ENCODE assay signal across 8 cellular contexts in genomic region chr11:74171630-74172465, GRCh38. TPM values are rescaled to one million over a fixed set of nuclear protein-coding genes. Genes with fewer than 3 reads are reported as not detected.
A peak's percentile ranks its signal among the peaks of the same experiment; 100 is the strongest.
DNase-seq lines count a peak whose midpoint lies in the region; ATAC-seq, FAIRE-seq and TF ChIP-seq lines count a peak whose summit lies in the region.

No MANE protein-coding gene starts in this region.

- H2AFZ ChIP-seq in Karpas-422 (ENCODE audit: low read length) = peak overlapping the region; percentile 40; the same call in 1 of the 2 replicates

- H3K9me3 ChIP-seq in Karpas-422 (ENCODE audit: low read length) (no peaks in the 10 kb centered on the region), mucosa of rectum (ENCODE audit: control insufficient read depth in 2 of 2, low read length in 2 of 2) (no peaks in the 10 kb centered on the region)

- H3K4me2 ChIP-seq in Karpas-422 (ENCODE audit: low read depth, low read length, poor library complexity, severe bottlenecking) = peak overlapping the region; percentile 91

- H3K4me1 ChIP-seq in Karpas-422 (ENCODE audit: low read length) (peaks cover 54% of the 10 kb centered on the region), mucosa of rectum (ENCODE audit: control insufficient read depth in 2 of 2, insufficient read depth in 2 of 2, low read length in 2 of 2) (peaks cover 19 to 23% of the 10 kb centered on the region in 2 donors)

- FAIRE-seq in frontal cortex (lab: Jason Lieb, UNC) = no peak

- peaks cover 21% of the 10 kb centered on the region for H3K36me3 ChIP-seq in Karpas-422 (ENCODE audit: insufficient read depth, low read length)
- H3K36me3 ChIP-seq in mucosa of rectum (ENCODE audit: control insufficient read depth in 2 of 2, insufficient read depth in 2 of 2, low read length in 2 of 2) = peaks cover 5 to 7% of the 10 kb centered on the region in 2 donors

- H3K27ac ChIP-seq in Karpas-422 (ENCODE audit: low read length) (peak overlapping the region; percentile 64), mucosa of rectum (ENCODE audit: low read depth in 2 of 2, low read length in 2 of 2) (peak overlapping the region; percentile 88 to 91)

- no peaks in the 10 kb centered on the region; the same call in 1 of the 2 replicates for H4K20me1 ChIP-seq in Karpas-422 (ENCODE audit: insufficient read depth, low read depth, low read length)

- no peaks in the 10 kb centered on the region for H3K9me2 ChIP-seq in Karpas-422 (replicated peaks; ENCODE audit: insufficient read depth, low read length)

- H3K4me3 ChIP-seq in AG10803 (ENCODE audit: low read length) = peak overlapping the region; percentile 98
- H3K4me3 ChIP-seq in Karpas-422 (ENCODE audit: low read length) = peak overlapping the region; percentile 88
- H3K4me3 ChIP-seq in choroid plexus epithelial cell (ENCODE audit: low read depth, low read length) = peak overlapping the region; percentile 71
- H3K4me3 ChIP-seq in mucosa of rectum (ENCODE audit: low read length in 2 of 2) = peak overlapping the region; percentile 92 to 96

- peaks cover 93% of the 10 kb centered on the region for H3K79me2 ChIP-seq in Karpas-422 (ENCODE audit: low read length)

- in situ Hi-C loops in G401 (cut with HindIII; ENCODE audit: low sequenced_read_pairs) = no loop called here

- DNase-seq in AG10803 (ENCODE audit: low read depth) = peak; percentile 7
- DNase-seq in Karpas-422 = no peak
- DNase-seq in choroid plexus epithelial cell (ENCODE audit: low read depth) = peak; percentile 24
- no peak for DNase-seq in G401 (ENCODE audit: low spot score)
- no peak for DNase-seq in C1 segment of cervical spinal cord (lab: John Stamatoyannopoulos, UW)
- DNase-seq in frontal cortex (ENCODE audit: low spot score in 2 of 2) = no peak

- no peak for ATAC-seq in HG02973 (IDR thresholded peaks at IDR 0.05; ENCODE audit: unreplicated experiment)

- TF ChIP-seq CTCF in AG10803 (conservative IDR thresholded peaks at IDR 0.05; ENCODE audit: low read length) (no peak), choroid plexus epithelial cell (conservative IDR thresholded peaks at IDR 0.05; ENCODE audit: low read depth, low read length) (no peak)

- peak overlapping the region; percentile 90 for H3K9ac ChIP-seq in Karpas-422 (ENCODE audit: low read length)
- H3K9ac ChIP-seq in mucosa of rectum (ENCODE audit: low read depth in 1 of 2, low read length in 2 of 2) = peak overlapping the region; percentile 90

- no peaks in the 10 kb centered on the region for H3K27me3 ChIP-seq in Karpas-422 (ENCODE audit: low read length)
- no peaks in the 10 kb centered on the region for H3K27me3 ChIP-seq in mucosa of rectum (ENCODE audit: control insufficient read depth in 2 of 2, insufficient read depth in 2 of 2, low read length in 2 of 2)

RNA-seq across cellular contexts. Expression of gene PPME1, which starts 0.8 kb away (rescaled TPM):
- 39.1 and 59.1 TPM in 2 replicates for total RNA-seq in Karpas-422 (2014; rRNA removed; shearing (Covaris generic); ENCODE audit: low replicate concordance)
- total RNA-seq in G401 (2014; rRNA removed; shearing (Covaris generic)) = 123 and 157 TPM in 2 replicates
- total RNA-seq in frontal cortex = 45.7 TPM

RNA-seq across cellular contexts. Expression of gene C2CD3, which starts 1.0 kb away (rescaled TPM):
- 37.9 and 44.3 TPM in 2 replicates for total RNA-seq in Karpas-422 (2014; rRNA removed; shearing (Covaris generic); ENCODE audit: low replicate concordance)
- total RNA-seq in G401 (2014; rRNA removed; shearing (Covaris generic)) = 39.8 and 61.9 TPM in 2 replicates
- total RNA-seq in frontal cortex = 11.8 TPM

Comparison
In these comparisons a context has a peak if more than half of its experiments do, and no peak if none do; other contexts are left out.
1. DNase-seq: peak in AG10803 (single experiment) and choroid plexus epithelial cell (single experiment); none in Karpas-422 (single experiment), G401 (single experiment), C1 segment of cervical spinal cord (0 of 14) and frontal cortex (0 of 2).
2. Peak in every context shown above with its lines, with median percentiles within 50 percentile points of each other: H3K4me3 ChIP-seq.